ENCODE assay signal across 22 cellular contexts in genomic region chr5:172362755-172363154, GRCh38.
A peak's percentile ranks its signal among the peaks of the same experiment; 100 is the strongest.
DNase-seq lines count a peak whose midpoint lies in the region; ATAC-seq, FAIRE-seq and TF ChIP-seq lines count a peak whose summit lies in the region.
"Had no signal": no experiment of that assay in that cellular context is flagged by ENCODE, and none has a peak within 500 bp of the region (broad histone marks: within the 10 kb centered on the region; RNA-seq: fewer than 3 reads in every experiment).

No MANE protein-coding gene starts in this region.

- no peak for TF ChIP-seq POLR2A in K562 (conservative IDR thresholded peaks at IDR 0.05)

- no peaks in the 10 kb centered on the region for H3K27me3 ChIP-seq in BLaER1 treated with 17β-estradiol and CSF1 and Interleukin-3, amounts not matched to agents 10 nM and 100 nM
- H3K27me3 ChIP-seq in K562 (ENCODE audit: control insufficient read depth in 2 of 2, insufficient read depth in 2 of 2, low read length in 2 of 2) (peaks cover 2 to 28% of the 10 kb centered on the region in 2 experiments; a peak in 2 of 5 replicates), neural progenitor cell (no peaks in the 10 kb centered on the region)
- H3K27me3 ChIP-seq: cardiac muscle cell had no signal

- no peaks in the 10 kb centered on the region for H3F3A ChIP-seq in neural progenitor cell (ENCODE audit: low read depth)

- peaks cover 2% of the 10 kb centered on the region for H3K4me1 Mint-ChIP-seq in neural progenitor cell

- H3K9me3 Mint-ChIP-seq in neural progenitor cell = no peaks in the 10 kb centered on the region
- H3K9me3 Mint-ChIP-seq: activated T-helper 2 cell treated with anti-CD3 and anti-CD28 coated beads, Interferon-gamma antibody, Interleukin-2, Interleukin-4, amounts not matched to agents 10 μg/mL and 5 μg/mL and 100 μg/mL, durations not matched to agents 14 hours and 24 hours and 36 hours; CD8-positive, alpha-beta memory T cell had no signal

- no peak for FAIRE-seq in K562 (lab: Jason Lieb, UNC)

- H4K20me1 ChIP-seq in BLaER1 treated with 17β-estradiol and CSF1 and Interleukin-3, amounts not matched to agents 10 nM and 100 nM = peaks cover 0 to 5% (median 0%) of the 10 kb centered on the region in 11 experiments; a peak in 1 of 22 replicates
- H4K20me1 ChIP-seq in K562 (replicated peaks; ENCODE audit: control insufficient read depth, insufficient read depth, low read length) (no peaks in the 10 kb centered on the region), neural progenitor cell (ENCODE audit: low read depth) (no peaks in the 10 kb centered on the region)

- no peak overlapping the region for H3K4me3 ChIP-seq in BLaER1 treated with 17β-estradiol and CSF1 and Interleukin-3, amounts not matched to agents 10 nM and 100 nM
- no peak overlapping the region for H3K4me3 ChIP-seq in HEK293 (ENCODE audit: low read depth, low read length)
- H3K4me3 ChIP-seq in K562 = no peak overlapping the region
- no peak overlapping the region for H3K4me3 ChIP-seq in neural progenitor cell
- H3K4me3 ChIP-seq: cardiac muscle cell, SK-N-MC had no signal

- H3K27me3 Mint-ChIP-seq in neural progenitor cell (ENCODE audit: insufficient read depth, low read depth) = peaks cover 5% of the 10 kb centered on the region

- POLR2A ChIA-PET in HEK293 (lab: Yijun Ruan, JAX) (no interaction called here), K562 (lab: Yijun Ruan, JAX) (no interaction called here)

- DNase-seq in K562 (ENCODE audit: extremely low read depth in 1 of 4, low spot score in 3 of 4) (no peak), glomerular visceral epithelial cell (ENCODE audit: extremely low spot score) (peak; percentile 21), NCI-H1436 treated with DMSO at 0.1 percent for 48 hours (lab: John Stamatoyannopoulos, UW) (no peak), neural progenitor cell (ENCODE audit: low spot score) (no peak)
- DNase-seq: activated CD4-positive, alpha-beta T cell treated with anti-CD3 and anti-CD28 coated beads for 1 hour; CD8-positive, alpha-beta memory T cell; dermis blood vessel endothelial cell; DND-41; GOT3; NCI-H1417 treated with DMSO at 0.1 percent for 48 hours; NCI-H2171 treated with DMSO at 0.1 percent for 48 hours; NCI-H526 treated with DMSO at 0.1 percent for 48 hours; OCI-M1; T-helper 9 cell had no signal

- H3K27ac Mint-ChIP-seq in neural progenitor cell = no peak overlapping the region
- H3K27ac Mint-ChIP-seq: activated T-helper 2 cell treated with anti-CD3 and anti-CD28 coated beads, Interferon-gamma antibody, Interleukin-2, Interleukin-4, amounts not matched to agents 10 μg/mL and 5 μg/mL and 100 μg/mL, durations not matched to agents 14 hours and 24 hours and 36 hours had no signal

- no peak overlapping the region for H3K4me3 Mint-ChIP-seq in neural progenitor cell
- H3K4me3 Mint-ChIP-seq: CD8-positive, alpha-beta memory T cell had no signal

- TF ChIP-seq EP300 in K562 (IDR thresholded peaks at IDR 0.05; ENCODE audit: low read length) = no peak

- no peaks in the 10 kb centered on the region for H3K9me1 ChIP-seq in K562 (ENCODE audit: control insufficient read depth, insufficient read depth, low read length)

- 0% methylated on average over 2 of the region's 4 CpGs for WGBS in K562 (ENCODE audit: insufficient coverage, low coverage, missing lambda C conversion rate)

- ATAC-seq in K562 (peak; percentile 52; the same call in 2 of the 3 replicates), GM19467 (IDR thresholded peaks at IDR 0.05; ENCODE audit: unreplicated experiment) (no peak), HG02884 (IDR thresholded peaks at IDR 0.05; ENCODE audit: unreplicated experiment) (no peak)
- ATAC-seq: left lobe of liver had no signal

- H3K36me3 Mint-ChIP-seq in neural progenitor cell = peaks cover 44% of the 10 kb centered on the region
- H3K36me3 Mint-ChIP-seq: CD8-positive, alpha-beta memory T cell had no signal

- peaks cover 0 to 3% (median 0%) of the 10 kb centered on the region in 11 experiments; a peak in 2 of 22 replicates for H3K9me3 ChIP-seq in BLaER1 treated with 17β-estradiol and CSF1 and Interleukin-3, amounts not matched to agents 10 nM and 100 nM (replicated peaks in 1 of 11)
- H3K9me3 ChIP-seq in HEK293 (ENCODE audit: control insufficient read depth, insufficient read depth, low read depth, low read length) (no peaks in the 10 kb centered on the region), K562 (replicated peaks; ENCODE audit: control insufficient read depth, insufficient read depth, low read depth, low read length) (no peaks in the 10 kb centered on the region), neural progenitor cell (ENCODE audit: low read depth) (no peaks in the 10 kb centered on the region)

- H3K4me2 ChIP-seq in BLaER1 treated with 17β-estradiol and CSF1 and Interleukin-3, amounts not matched to agents 10 nM and 100 nM = peak overlapping the region; percentile 26 to 66 (median 44); a peak in 21 of 22 replicates
- H3K4me2 ChIP-seq in K562 (ENCODE audit: insufficient read depth, low read length) (no peak overlapping the region), neural progenitor cell (no peak overlapping the region)

- intact Hi-C loops in K562 (cut with micrococcal nuclease) = no loop called here

- no peak overlapping the region for H2AFZ ChIP-seq in K562 (ENCODE audit: low read depth, low read length)
- no peak overlapping the region for H2AFZ ChIP-seq in neural progenitor cell (replicated peaks)

- H3K79me2 ChIP-seq in K562 (ENCODE audit: control insufficient read depth, insufficient read depth, low read length) (no peaks in the 10 kb centered on the region), neural progenitor cell (ENCODE audit: low read depth) (no peaks in the 10 kb centered on the region)

- H3K9ac ChIP-seq in BLaER1 treated with 17β-estradiol and CSF1 and Interleukin-3, amounts not matched to agents 10 nM and 100 nM = 0 out of 22 replicates have a peak overlapping the region, but pooled peaks of 1 of the 11 experiments have one; percentile 42
- H3K9ac ChIP-seq in K562 (ENCODE audit: insufficient read depth in 1 of 2, low read depth in 2 of 2, low read length in 2 of 2) (no peak overlapping the region), neural progenitor cell (no peak overlapping the region)

- BruUV-seq in K562 (replicated peaks; lab: Mats Ljungman, UMichigan) = no TSS peak

- H3K27ac ChIP-seq in BLaER1 treated with 17β-estradiol and CSF1 and Interleukin-3, amounts not matched to agents 10 nM and 100 nM = peak overlapping the region in 10 of 11 experiments; percentile 11 to 77 (median 60); a peak in 15 of 22 replicates
- no peak overlapping the region for H3K27ac ChIP-seq in HEK293 (ENCODE audit: extremely low read depth, low read depth, low read length)
- no peak overlapping the region for H3K27ac ChIP-seq in K562 (ENCODE audit: extremely low read depth, low read depth, low read length)
- no peak overlapping the region for H3K27ac ChIP-seq in neural progenitor cell
- H3K27ac ChIP-seq: cardiac muscle cell, SK-N-MC had no signal

- no peak for TF ChIP-seq CTCF in HEK293 (tag by site-specific recombination; IDR thresholded peaks at IDR 0.05)
- TF ChIP-seq CTCF in K562 (IDR thresholded peaks at IDR 0.05 in 2 of 3, conservative IDR thresholded peaks at IDR 0.05 in 1 of 3; ENCODE audit: insufficient read depth in 2 of 3, low read depth in 1 of 3, low read length in 3 of 3) = no peak
- no peak for TF ChIP-seq CTCF in neural progenitor cell (IDR thresholded peaks at IDR 0.05)

- peak in 1 of 2 experiments; percentile 26; a peak in 2 of 4 replicates for TF ChIP-seq RAD21 in K562 (CRISPR knock-in tag; conservative IDR thresholded peaks at IDR 0.05 in 1 of 2, IDR thresholded peaks at IDR 0.05 in 1 of 2)

- peaks cover 6 to 91% (median 35%) of the 10 kb centered on the region in 11 experiments; a peak in 20 of 22 replicates for H3K36me3 ChIP-seq in BLaER1 treated with 17β-estradiol and CSF1 and Interleukin-3, amounts not matched to agents 10 nM and 100 nM
- H3K36me3 ChIP-seq in HEK293 (ENCODE audit: control insufficient read depth in 2 of 2, insufficient read depth in 1 of 2, low read length in 2 of 2) = peaks cover 0 to 8% of the 10 kb centered on the region in 2 experiments; a peak in 1 of 3 replicates
- H3K36me3 ChIP-seq in K562 (ENCODE audit: control insufficient read depth, insufficient read depth, low read length) = no peaks in the 10 kb centered on the region
- H3K36me3 ChIP-seq in neural progenitor cell = no peaks in the 10 kb centered on the region
- H3K36me3 ChIP-seq: cardiac muscle cell had no signal

- peaks cover 38 to 60% (median 46%) of the 10 kb centered on the region in 10 experiments for H3K4me1 ChIP-seq in BLaER1 treated with 17β-estradiol and CSF1 and Interleukin-3, amounts not matched to agents 10 nM and 100 nM
- H3K4me1 ChIP-seq in HEK293 (ENCODE audit: control insufficient read depth, insufficient read depth, low read length) (no peaks in the 10 kb centered on the region), K562 (replicated peaks in 1 of 2; ENCODE audit: control insufficient read depth in 2 of 2, insufficient read depth in 2 of 2, low read length in 2 of 2) (no peaks in the 10 kb centered on the region; a peak in 1 of 5 replicates), neural progenitor cell (no peaks in the 10 kb centered on the region)

- in situ Hi-C loops in K562 (cut with MboI) = loop anchor here (10.0 kb wide), 1 partner anchor 248 kb away; no protein-coding TSS in a partner anchor

- CTCF ChIA-PET in HEK293 (lab: Yijun Ruan, JAX) (interaction anchor here (1.0 kb wide), 1 partner anchor 9 kb away, joined by 3 read pairs; no protein-coding TSS in a partner anchor), K562 (lab: Yijun Ruan, JAX; ENCODE audit: low intra/inter-chr PET ratio) (no interaction called here)

TF ChIP-seq in K562, 482 proteins besides CTCF, POLR2A, EP300 and RAD21 (continues in another document):
- TF ChIP-seq, protein P1, sequence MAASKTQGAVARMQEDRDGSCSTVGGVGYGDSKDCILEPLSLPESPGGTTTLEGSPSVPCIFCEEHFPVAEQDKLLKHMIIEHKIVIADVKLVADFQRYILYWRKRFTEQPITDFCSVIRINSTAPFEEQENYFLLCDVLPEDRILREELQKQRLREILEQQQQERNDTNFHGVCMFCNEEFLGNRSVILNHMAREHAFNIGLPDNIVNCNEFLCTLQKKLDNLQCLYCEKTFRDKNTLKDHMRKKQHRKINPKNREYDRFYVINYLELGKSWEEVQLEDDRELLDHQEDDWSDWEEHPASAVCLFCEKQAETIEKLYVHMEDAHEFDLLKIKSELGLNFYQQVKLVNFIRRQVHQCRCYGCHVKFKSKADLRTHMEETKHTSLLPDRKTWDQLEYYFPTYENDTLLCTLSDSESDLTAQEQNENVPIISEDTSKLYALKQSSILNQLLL (CRISPR knock-in tag; IDR thresholded peaks at IDR 0.05; ENCODE audit: borderline replicate concordance) = no peak
- no peak for TF ChIP-seq ZNF133 (CRISPR knock-in tag; IDR thresholded peaks at IDR 0.05)
- no peak for TF ChIP-seq RHOXF2B (CRISPR knock-in tag; conservative IDR thresholded peaks at IDR 0.05)
- TF ChIP-seq L3MBTL2 (IDR thresholded peaks at IDR 0.05) = no peak
- TF ChIP-seq PTTG1 (tag; IDR thresholded peaks at IDR 0.05; ENCODE audit: low read depth) = no peak
- no peak for TF ChIP-seq TAF15 (IDR thresholded peaks at IDR 0.05; ENCODE audit: low read depth, low read length)
- no peak for TF ChIP-seq FOXM1 (IDR thresholded peaks at IDR 0.05; ENCODE audit: low read depth)
- no peak for TF ChIP-seq FOXM1 (CRISPR knock-in tag; IDR thresholded peaks at IDR 0.05; ENCODE audit: low read depth)
- TF ChIP-seq HMGN3 (IDR thresholded peaks at IDR 0.05; ENCODE audit: borderline replicate concordance, extremely low read depth, insufficient read length, low read depth, low read length) = no peak

Comparison
In these comparisons a context has a peak if more than half of its experiments do, and no peak if none do; other contexts are left out.
1. H3K27ac ChIP-seq: peak in BLaER1 treated with 17β-estradiol and CSF1 and Interleukin-3, amounts not matched to agents 10 nM and 100 nM (10 of 11); none in HEK293 (single experiment), K562 (single experiment) and neural progenitor cell (single experiment).
2. H3K4me2 ChIP-seq: peak in BLaER1 treated with 17β-estradiol and CSF1 and Interleukin-3, amounts not matched to agents 10 nM and 100 nM (11 of 11); none in K562 (single experiment) and neural progenitor cell (single experiment).